10 cellular contexts compared by ENCODE assay signal in the genomic region with DNA sequence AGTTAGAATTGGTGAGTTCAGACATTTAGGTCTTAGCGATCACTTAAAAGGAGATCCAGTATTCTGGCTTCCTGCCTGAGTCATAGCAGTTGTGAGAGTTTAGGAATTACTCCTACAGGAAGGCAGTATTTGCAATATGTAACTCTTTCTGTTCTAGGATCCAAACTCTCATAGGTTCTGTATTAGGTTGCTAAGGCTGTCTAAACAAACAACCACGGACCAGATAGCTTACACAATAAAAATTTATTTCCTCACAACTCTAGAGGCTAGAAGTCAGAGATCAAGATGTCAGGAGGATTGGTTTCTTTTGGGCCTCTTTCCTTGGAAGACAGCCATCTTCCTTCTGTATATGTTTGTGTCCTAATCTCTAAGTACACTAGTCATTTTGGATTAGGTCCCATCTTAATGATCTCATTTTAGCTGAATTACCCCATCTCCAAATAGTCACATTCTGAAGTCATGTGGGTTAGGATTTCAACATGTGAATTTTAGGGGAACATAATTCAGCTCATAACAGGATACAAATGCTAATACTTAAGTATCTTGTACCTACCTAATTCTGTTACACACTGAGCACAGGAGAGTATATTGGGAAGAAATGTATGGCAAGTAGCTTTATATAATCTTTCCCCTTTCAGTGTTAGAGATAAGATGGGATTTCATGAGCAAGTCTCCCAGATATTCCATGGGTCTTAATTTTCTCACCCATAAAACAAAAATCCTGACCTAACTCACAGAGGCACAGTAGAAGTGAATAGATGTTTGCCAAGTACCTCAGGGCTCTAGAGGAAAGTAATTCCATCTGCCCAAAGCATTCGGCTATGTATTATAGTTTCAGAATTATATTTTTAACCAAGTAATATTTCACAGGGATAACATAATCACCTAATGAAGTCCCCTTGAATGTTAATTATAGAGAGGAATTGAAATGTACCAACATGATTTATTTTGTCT.
A peak's percentile ranks its signal among the peaks of the same experiment; 100 is the strongest.
DNase-seq lines count a peak whose midpoint lies in the region; ATAC-seq, FAIRE-seq and TF ChIP-seq lines count a peak whose summit lies in the region.
"Had no signal": no experiment of that assay in that cellular context is flagged by ENCODE, and none has a peak within 500 bp of the region (broad histone marks: within the 10 kb centered on the region; RNA-seq: fewer than 3 reads in every experiment).

No MANE protein-coding gene starts in this region.

- H3K4me1 ChIP-seq in esophagus muscularis mucosa: peaks cover 0 to 16% (median 8%) of the 10 kb centered on the region in 4 donors

- no peak for FAIRE-seq in D721Med (lab: Jason Lieb, UNC)

- no peaks in the 10 kb centered on the region for H3K9me3 ChIP-seq in esophagus muscularis mucosa

- in situ Hi-C loops in GM13976 (cut with MboI; ENCODE audit: low sequenced_read_pairs, unreplicated experiment): no loop called here

- H3K27ac ChIP-seq in esophagus muscularis mucosa (replicated peaks in 1 of 4): peak overlapping the region; percentile 44 to 61 (median 52)

- peak; percentile 96 for ATAC-seq in omental fat pad (ENCODE audit: low FRiP score)
- ATAC-seq in GM21737 (IDR thresholded peaks at IDR 0.05; ENCODE audit: unreplicated experiment): no peak

- TF ChIP-seq EP300 in esophagus muscularis mucosa (IDR thresholded peaks at IDR 0.05): no peak

- intact Hi-C loops in esophagus muscularis mucosa (cut with DNase I): no loop called here

- TF ChIP-seq CTCF in AG09309 (IDR thresholded peaks at IDR 0.05; ENCODE audit: control insufficient read depth, insufficient read depth, low read depth, low read length, missing control alignments) (no peak), esophagus muscularis mucosa (IDR thresholded peaks at IDR 0.05) (no peak), omental fat pad (IDR thresholded peaks at IDR 0.05) (no peak), D721Med (IDR thresholded peaks at IDR 0.05; ENCODE audit: insufficient read depth, missing control alignments) (no peak), GM13976 (IDR thresholded peaks at IDR 0.05; ENCODE audit: borderline replicate concordance, control extremely low read depth, extremely low read depth, insufficient read depth, missing control alignments) (no peak)

- WGBS in esophagus muscularis mucosa: 36% methylated on average over 3 of the region's 3 CpGs

- no peaks in the 10 kb centered on the region for H3K27me3 ChIP-seq in esophagus muscularis mucosa

- DNase-seq in AG09309 (ENCODE audit: low read depth): peak; percentile 97
- DNase-seq in NCI-H446 treated with DMSO at 0.1 percent for 48 hours (lab: John Stamatoyannopoulos, UW): peak; percentile 51
- DNase-seq in esophagus muscularis mucosa (ENCODE audit: extremely low spot score): no peak
- DNase-seq in omental fat pad (ENCODE audit: low spot score): no peak
- DNase-seq in D721Med (ENCODE audit: insufficient read length, low spot score): no peak
- DNase-seq in GM13976 (ENCODE audit: low spot score): no peak
- no peak for DNase-seq in T-helper 9 cell
- DNase-seq: activated CD8-positive, alpha-beta memory T cell treated with anti-CD3 and anti-CD28 coated beads for 24 hours; NCI-H774 had no signal

- no peak for TF ChIP-seq POLR2A in esophagus muscularis mucosa (IDR thresholded peaks at IDR 0.05; ENCODE audit: low read depth)

- H3K4me3 ChIP-seq in AG09309 (ENCODE audit: control insufficient read depth, low read depth, low read length): no peak overlapping the region
- H3K4me3 ChIP-seq in esophagus muscularis mucosa: no peak overlapping the region

- H3K36me3 ChIP-seq in esophagus muscularis mucosa: no peaks in the 10 kb centered on the region

Comparison
In these comparisons a context has a peak if more than half of its experiments do, and no peak if none do; other contexts are left out.
1. DNase-seq: peak in AG09309 (single experiment) and NCI-H446 treated with DMSO at 0.1 percent for 48 hours (single experiment); none in esophagus muscularis mucosa (single experiment), omental fat pad (single experiment), D721Med (single experiment), GM13976 (single experiment) and T-helper 9 cell (single experiment).